ENCODE assay signal across 1 cellular context in the genomic region with DNA sequence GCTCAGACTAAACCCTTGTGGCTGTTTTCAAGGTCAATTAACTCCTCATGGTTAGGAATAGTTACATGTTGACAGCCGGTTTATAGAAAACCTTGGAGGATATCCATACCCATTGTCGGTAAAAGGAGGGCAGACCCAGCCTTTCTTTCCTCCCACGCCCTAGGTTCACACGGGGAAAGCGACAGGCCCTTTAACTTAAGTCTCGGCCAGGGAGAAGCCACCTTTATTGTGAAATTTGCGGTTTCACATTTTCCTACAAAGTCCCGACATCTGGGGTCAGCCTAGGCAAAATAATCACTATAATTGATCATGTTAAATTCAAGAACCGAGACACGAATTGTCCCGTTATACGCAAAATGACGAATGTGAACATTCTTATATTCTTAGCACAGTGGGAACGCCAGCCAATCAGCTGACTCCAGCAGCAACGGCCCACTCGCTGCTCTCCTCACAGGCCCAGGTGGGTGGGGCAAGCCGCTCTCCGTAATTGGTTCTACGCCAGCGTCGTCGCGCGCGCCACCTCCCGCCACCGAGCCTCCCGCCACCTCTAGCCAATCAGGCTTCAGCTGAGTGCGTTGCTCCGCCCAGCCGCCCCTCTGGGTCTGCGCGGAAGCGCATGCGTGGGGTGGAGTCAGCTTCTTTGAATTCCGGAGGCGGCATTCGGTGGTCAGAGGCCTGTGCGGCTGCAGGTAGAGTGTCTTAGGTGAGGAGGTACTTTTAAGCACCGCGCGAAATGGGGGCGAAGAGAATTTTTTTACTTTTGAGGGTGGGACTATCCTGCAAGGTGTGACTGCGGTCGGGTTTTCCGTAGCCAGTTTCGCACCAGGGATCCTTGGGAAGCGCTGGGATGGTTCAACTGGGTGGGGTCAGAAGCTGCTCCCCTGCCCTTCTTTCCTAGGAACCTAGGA.
A peak's percentile ranks its signal among the peaks of the same experiment; 100 is the strongest.
TF ChIP-seq lines count a peak whose summit lies in the region.

A gene with protein sequence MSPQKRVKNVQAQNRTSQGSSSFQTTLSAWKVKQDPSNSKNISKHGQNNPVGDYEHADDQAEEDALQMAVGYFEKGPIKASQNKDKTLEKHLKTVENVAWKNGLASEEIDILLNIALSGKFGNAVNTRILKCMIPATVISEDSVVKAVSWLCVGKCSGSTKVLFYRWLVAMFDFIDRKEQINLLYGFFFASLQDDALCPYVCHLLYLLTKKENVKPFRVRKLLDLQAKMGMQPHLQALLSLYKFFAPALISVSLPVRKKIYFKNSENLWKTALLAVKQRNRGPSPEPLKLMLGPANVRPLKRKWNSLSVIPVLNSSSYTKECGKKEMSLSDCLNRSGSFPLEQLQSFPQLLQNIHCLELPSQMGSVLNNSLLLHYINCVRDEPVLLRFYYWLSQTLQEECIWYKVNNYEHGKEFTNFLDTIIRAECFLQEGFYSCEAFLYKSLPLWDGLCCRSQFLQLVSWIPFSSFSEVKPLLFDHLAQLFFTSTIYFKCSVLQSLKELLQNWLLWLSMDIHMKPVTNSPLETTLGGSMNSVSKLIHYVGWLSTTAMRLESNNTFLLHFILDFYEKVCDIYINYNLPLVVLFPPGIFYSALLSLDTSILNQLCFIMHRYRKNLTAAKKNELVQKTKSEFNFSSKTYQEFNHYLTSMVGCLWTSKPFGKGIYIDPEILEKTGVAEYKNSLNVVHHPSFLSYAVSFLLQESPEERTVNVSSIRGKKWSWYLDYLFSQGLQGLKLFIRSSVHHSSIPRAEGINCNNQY (plus strand): TSS at position 659 of the 908 bp plus-strand sequence. CDS start 2,867 bp downstream, outside the sequence.

TF ChIP-seq in HepG2, 621 proteins besides CTCF, POLR2A, EP300 and RAD21 (continued from another document and continues in another):
- TF ChIP-seq, protein P1, sequence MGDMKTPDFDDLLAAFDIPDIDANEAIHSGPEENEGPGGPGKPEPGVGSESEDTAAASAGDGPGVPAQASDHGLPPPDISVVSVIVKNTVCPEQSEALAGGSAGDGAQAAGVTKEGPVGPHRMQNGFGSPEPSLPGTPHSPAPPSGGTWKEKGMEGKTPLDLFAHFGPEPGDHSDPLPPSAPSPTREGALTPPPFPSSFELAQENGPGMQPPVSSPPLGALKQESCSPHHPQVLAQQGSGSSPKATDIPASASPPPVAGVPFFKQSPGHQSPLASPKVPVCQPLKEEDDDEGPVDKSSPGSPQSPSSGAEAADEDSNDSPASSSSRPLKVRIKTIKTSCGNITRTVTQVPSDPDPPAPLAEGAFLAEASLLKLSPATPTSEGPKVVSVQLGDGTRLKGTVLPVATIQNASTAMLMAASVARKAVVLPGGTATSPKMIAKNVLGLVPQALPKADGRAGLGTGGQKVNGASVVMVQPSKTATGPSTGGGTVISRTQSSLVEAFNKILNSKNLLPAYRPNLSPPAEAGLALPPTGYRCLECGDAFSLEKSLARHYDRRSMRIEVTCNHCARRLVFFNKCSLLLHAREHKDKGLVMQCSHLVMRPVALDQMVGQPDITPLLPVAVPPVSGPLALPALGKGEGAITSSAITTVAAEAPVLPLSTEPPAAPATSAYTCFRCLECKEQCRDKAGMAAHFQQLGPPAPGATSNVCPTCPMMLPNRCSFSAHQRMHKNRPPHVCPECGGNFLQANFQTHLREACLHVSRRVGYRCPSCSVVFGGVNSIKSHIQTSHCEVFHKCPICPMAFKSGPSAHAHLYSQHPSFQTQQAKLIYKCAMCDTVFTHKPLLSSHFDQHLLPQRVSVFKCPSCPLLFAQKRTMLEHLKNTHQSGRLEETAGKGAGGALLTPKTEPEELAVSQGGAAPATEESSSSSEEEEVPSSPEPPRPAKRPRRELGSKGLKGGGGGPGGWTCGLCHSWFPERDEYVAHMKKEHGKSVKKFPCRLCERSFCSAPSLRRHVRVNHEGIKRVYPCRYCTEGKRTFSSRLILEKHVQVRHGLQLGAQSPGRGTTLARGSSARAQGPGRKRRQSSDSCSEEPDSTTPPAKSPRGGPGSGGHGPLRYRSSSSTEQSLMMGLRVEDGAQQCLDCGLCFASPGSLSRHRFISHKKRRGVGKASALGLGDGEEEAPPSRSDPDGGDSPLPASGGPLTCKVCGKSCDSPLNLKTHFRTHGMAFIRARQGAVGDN (CRISPR knock-in tag; IDR thresholded peaks at IDR 0.05): peak; percentile 82
- TF ChIP-seq, protein P2, sequence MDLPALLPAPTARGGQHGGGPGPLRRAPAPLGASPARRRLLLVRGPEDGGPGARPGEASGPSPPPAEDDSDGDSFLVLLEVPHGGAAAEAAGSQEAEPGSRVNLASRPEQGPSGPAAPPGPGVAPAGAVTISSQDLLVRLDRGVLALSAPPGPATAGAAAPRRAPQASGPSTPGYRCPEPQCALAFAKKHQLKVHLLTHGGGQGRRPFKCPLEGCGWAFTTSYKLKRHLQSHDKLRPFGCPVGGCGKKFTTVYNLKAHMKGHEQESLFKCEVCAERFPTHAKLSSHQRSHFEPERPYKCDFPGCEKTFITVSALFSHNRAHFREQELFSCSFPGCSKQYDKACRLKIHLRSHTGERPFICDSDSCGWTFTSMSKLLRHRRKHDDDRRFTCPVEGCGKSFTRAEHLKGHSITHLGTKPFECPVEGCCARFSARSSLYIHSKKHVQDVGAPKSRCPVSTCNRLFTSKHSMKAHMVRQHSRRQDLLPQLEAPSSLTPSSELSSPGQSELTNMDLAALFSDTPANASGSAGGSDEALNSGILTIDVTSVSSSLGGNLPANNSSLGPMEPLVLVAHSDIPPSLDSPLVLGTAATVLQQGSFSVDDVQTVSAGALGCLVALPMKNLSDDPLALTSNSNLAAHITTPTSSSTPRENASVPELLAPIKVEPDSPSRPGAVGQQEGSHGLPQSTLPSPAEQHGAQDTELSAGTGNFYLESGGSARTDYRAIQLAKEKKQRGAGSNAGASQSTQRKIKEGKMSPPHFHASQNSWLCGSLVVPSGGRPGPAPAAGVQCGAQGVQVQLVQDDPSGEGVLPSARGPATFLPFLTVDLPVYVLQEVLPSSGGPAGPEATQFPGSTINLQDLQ (CRISPR knock-in tag; IDR thresholded peaks at IDR 0.05): no peak
- no peak for TF ChIP-seq ZNF441 (CRISPR knock-in tag; IDR thresholded peaks at IDR 0.05; ENCODE audit: borderline replicate concordance)
- TF ChIP-seq, protein P3, sequence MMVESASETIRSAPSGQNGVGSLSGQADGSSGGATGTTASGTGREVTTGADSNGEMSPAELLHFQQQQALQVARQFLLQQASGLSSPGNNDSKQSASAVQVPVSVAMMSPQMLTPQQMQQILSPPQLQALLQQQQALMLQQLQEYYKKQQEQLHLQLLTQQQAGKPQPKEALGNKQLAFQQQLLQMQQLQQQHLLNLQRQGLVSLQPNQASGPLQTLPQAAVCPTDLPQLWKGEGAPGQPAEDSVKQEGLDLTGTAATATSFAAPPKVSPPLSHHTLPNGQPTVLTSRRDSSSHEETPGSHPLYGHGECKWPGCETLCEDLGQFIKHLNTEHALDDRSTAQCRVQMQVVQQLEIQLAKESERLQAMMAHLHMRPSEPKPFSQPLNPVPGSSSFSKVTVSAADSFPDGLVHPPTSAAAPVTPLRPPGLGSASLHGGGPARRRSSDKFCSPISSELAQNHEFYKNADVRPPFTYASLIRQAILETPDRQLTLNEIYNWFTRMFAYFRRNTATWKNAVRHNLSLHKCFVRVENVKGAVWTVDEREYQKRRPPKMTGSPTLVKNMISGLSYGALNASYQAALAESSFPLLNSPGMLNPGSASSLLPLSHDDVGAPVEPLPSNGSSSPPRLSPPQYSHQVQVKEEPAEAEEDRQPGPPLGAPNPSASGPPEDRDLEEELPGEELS (CRISPR knock-in tag; IDR thresholded peaks at IDR 0.05): no peak
- TF ChIP-seq, protein P4, sequence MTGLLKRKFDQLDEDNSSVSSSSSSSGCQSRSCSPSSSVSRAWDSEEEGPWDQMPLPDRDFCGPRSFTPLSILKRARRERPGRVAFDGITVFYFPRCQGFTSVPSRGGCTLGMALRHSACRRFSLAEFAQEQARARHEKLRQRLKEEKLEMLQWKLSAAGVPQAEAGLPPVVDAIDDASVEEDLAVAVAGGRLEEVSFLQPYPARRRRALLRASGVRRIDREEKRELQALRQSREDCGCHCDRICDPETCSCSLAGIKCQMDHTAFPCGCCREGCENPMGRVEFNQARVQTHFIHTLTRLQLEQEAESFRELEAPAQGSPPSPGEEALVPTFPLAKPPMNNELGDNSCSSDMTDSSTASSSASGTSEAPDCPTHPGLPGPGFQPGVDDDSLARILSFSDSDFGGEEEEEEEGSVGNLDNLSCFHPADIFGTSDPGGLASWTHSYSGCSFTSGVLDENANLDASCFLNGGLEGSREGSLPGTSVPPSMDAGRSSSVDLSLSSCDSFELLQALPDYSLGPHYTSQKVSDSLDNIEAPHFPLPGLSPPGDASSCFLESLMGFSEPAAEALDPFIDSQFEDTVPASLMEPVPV (CRISPR knock-in tag; IDR thresholded peaks at IDR 0.05): peak; percentile 82; the same call in 1 of the 2 replicates
- TF ChIP-seq ZNF510 (CRISPR knock-in tag; IDR thresholded peaks at IDR 0.05; ENCODE audit: low read depth): no peak
- peak; percentile 46 for TF ChIP-seq ASH2L (IDR thresholded peaks at IDR 0.05; ENCODE audit: insufficient read length, low read depth, low read length)
- no peak for TF ChIP-seq ZNF562 (CRISPR knock-in tag; IDR thresholded peaks at IDR 0.05; ENCODE audit: borderline replicate concordance)
- TF ChIP-seq AHR (CRISPR knock-in tag; IDR thresholded peaks at IDR 0.05): no peak
- TF ChIP-seq GATAD1 (CRISPR knock-in tag; IDR thresholded peaks at IDR 0.05): peak; percentile 77
- TF ChIP-seq, protein P5, sequence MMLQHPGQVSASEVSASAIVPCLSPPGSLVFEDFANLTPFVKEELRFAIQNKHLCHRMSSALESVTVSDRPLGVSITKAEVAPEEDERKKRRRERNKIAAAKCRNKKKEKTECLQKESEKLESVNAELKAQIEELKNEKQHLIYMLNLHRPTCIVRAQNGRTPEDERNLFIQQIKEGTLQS (CRISPR knock-in tag; IDR thresholded peaks at IDR 0.05): no peak
- TF ChIP-seq SMYD3 (CRISPR knock-in tag; IDR thresholded peaks at IDR 0.05): peak; percentile 46; the same call in 1 of the 2 replicates
- TF ChIP-seq, protein P6, sequence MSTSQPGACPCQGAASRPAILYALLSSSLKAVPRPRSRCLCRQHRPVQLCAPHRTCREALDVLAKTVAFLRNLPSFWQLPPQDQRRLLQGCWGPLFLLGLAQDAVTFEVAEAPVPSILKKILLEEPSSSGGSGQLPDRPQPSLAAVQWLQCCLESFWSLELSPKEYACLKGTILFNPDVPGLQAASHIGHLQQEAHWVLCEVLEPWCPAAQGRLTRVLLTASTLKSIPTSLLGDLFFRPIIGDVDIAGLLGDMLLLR (CRISPR knock-in tag; IDR thresholded peaks at IDR 0.05): no peak
- no peak for TF ChIP-seq AKAP8 (CRISPR knock-in tag; IDR thresholded peaks at IDR 0.05)
- TF ChIP-seq SRF (IDR thresholded peaks at IDR 0.05; ENCODE audit: low read depth, low read length): no peak
- no peak for TF ChIP-seq NKX3-1 (CRISPR knock-in tag; IDR thresholded peaks at IDR 0.05)
- TF ChIP-seq, protein P7, sequence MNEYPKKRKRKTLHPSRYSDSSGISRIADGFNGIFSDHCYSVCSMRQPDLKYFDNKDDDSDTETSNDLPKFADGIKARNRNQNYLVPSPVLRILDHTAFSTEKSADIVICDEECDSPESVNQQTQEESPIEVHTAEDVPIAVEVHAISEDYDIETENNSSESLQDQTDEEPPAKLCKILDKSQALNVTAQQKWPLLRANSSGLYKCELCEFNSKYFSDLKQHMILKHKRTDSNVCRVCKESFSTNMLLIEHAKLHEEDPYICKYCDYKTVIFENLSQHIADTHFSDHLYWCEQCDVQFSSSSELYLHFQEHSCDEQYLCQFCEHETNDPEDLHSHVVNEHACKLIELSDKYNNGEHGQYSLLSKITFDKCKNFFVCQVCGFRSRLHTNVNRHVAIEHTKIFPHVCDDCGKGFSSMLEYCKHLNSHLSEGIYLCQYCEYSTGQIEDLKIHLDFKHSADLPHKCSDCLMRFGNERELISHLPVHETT (CRISPR knock-in tag; conservative IDR thresholded peaks at IDR 0.05): no peak
- TF ChIP-seq NFIB (CRISPR knock-in tag; IDR thresholded peaks at IDR 0.05; ENCODE audit: borderline replicate concordance): no peak
- TF ChIP-seq CBX2 (IDR thresholded peaks at IDR 0.05; ENCODE audit: low read depth, low read length): no peak
- TF ChIP-seq CBX2 (CRISPR knock-in tag; IDR thresholded peaks at IDR 0.05; ENCODE audit: low read depth): no peak
- TF ChIP-seq PTBP1 (IDR thresholded peaks at IDR 0.05; ENCODE audit: low read depth, low read length, poor library complexity, severe bottlenecking): no peak
- no peak for TF ChIP-seq ZNF230 (CRISPR knock-in tag; IDR thresholded peaks at IDR 0.05)
- no peak for TF ChIP-seq JDP2 (CRISPR knock-in tag; IDR thresholded peaks at IDR 0.05; ENCODE audit: borderline replicate concordance)
- peak; percentile 53; the same call in 1 of the 2 replicates for TF ChIP-seq SP5 (CRISPR knock-in tag; IDR thresholded peaks at IDR 0.05; ENCODE audit: borderline replicate concordance, low read depth)
- no peak for TF ChIP-seq SMC3 (IDR thresholded peaks at IDR 0.05; ENCODE audit: low read length)
- TF ChIP-seq ZNF883 (CRISPR knock-in tag; IDR thresholded peaks at IDR 0.05; ENCODE audit: not compliant biosample characterization): no peak
- no peak for TF ChIP-seq ZC3H4 (CRISPR knock-in tag; IDR thresholded peaks at IDR 0.05; ENCODE audit: borderline replicate concordance)
- no peak for TF ChIP-seq ZNF260 (CRISPR knock-in tag; IDR thresholded peaks at IDR 0.05; ENCODE audit: borderline replicate concordance, low read depth)
- no peak for TF ChIP-seq ZNF224 (CRISPR knock-in tag; IDR thresholded peaks at IDR 0.05)
- TF ChIP-seq CHD4 (IDR thresholded peaks at IDR 0.05; ENCODE audit: borderline replicate concordance, low read length): no peak
- TF ChIP-seq, protein P8, sequence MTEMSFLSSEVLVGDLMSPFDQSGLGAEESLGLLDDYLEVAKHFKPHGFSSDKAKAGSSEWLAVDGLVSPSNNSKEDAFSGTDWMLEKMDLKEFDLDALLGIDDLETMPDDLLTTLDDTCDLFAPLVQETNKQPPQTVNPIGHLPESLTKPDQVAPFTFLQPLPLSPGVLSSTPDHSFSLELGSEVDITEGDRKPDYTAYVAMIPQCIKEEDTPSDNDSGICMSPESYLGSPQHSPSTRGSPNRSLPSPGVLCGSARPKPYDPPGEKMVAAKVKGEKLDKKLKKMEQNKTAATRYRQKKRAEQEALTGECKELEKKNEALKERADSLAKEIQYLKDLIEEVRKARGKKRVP (CRISPR knock-in tag; IDR thresholded peaks at IDR 0.05): peak in 1 of 2 experiments; percentile 45; a peak in 1 of 4 replicates
- no peak for TF ChIP-seq NR1H2 (CRISPR knock-in tag; IDR thresholded peaks at IDR 0.05; ENCODE audit: borderline replicate concordance, low read depth)
- no peak for TF ChIP-seq ZNF644 (CRISPR knock-in tag; IDR thresholded peaks at IDR 0.05; ENCODE audit: low read depth)
- TF ChIP-seq TAF1 (CRISPR knock-in tag; IDR thresholded peaks at IDR 0.05): peak; percentile 42; the same call in 1 of the 2 replicates
- peak; percentile 38; the same call in 1 of the 2 replicates for TF ChIP-seq HDAC1 (CRISPR knock-in tag; IDR thresholded peaks at IDR 0.05)
- TF ChIP-seq MXD4 (CRISPR knock-in tag; IDR thresholded peaks at IDR 0.05): no peak
- no peak for TF ChIP-seq NBN (conservative IDR thresholded peaks at IDR 0.05)
- TF ChIP-seq ZNF652 (CRISPR knock-in tag; IDR thresholded peaks at IDR 0.05; ENCODE audit: borderline replicate concordance, low read depth): no peak
- no peak for TF ChIP-seq SMAD1 (CRISPR knock-in tag; IDR thresholded peaks at IDR 0.05; ENCODE audit: borderline replicate concordance, low read depth)
